ENCODE assay signal across 1 cellular context in genomic region chr5:181188700-181189362, GRCh38.
TF ChIP-seq lines count a peak whose summit lies in the region.

No MANE protein-coding gene starts in this region.

TF ChIP-seq in GM12878, 131 proteins besides CTCF, POLR2A, EP300 and RAD21:
- TF ChIP-seq BCL3 (IDR thresholded peaks at IDR 0.05; ENCODE audit: borderline replicate concordance, insufficient read depth, low read depth, low read length, poor library complexity, severe bottlenecking) = no peak
- no peak for TF ChIP-seq MXI1 (IDR thresholded peaks at IDR 0.05; ENCODE audit: low read depth, low read length)
- peak; percentile 4; the same call in 1 of the 2 replicates for TF ChIP-seq RB1 (IDR thresholded peaks at IDR 0.05; ENCODE audit: borderline replicate concordance)
- no peak for TF ChIP-seq CHD2 (IDR thresholded peaks at IDR 0.05; ENCODE audit: borderline replicate concordance, low read depth, low read length)
- TF ChIP-seq SKIL (IDR thresholded peaks at IDR 0.05; ENCODE audit: low read depth, poor library complexity, severe bottlenecking) = peak; percentile 14
- TF ChIP-seq TCF7 (IDR thresholded peaks at IDR 0.05; ENCODE audit: borderline replicate concordance) = 0 out of 2 replicates have a peak, but pooled peaks have one; percentile 8
- TF ChIP-seq ETV6 (conservative IDR thresholded peaks at IDR 0.05 in 1 of 2, IDR thresholded peaks at IDR 0.05 in 1 of 2; ENCODE audit: borderline replicate concordance in 1 of 2, low read depth in 1 of 2) = peak in 1 of 2 experiments; percentile 27; a peak in 1 of 4 replicates
- peak; percentile 20; the same call in 1 of the 2 replicates for TF ChIP-seq MLLT1 (IDR thresholded peaks at IDR 0.05)
- TF ChIP-seq ZSCAN29 (IDR thresholded peaks at IDR 0.05) = peak; percentile 92
- peak; percentile 21; the same call in 1 of the 2 replicates for TF ChIP-seq ELK1 (IDR thresholded peaks at IDR 0.05; ENCODE audit: low read depth, low read length)
- peak; percentile 88; the same call in 1 of the 2 replicates for TF ChIP-seq SMARCA5 (IDR thresholded peaks at IDR 0.05)
- TF ChIP-seq ATF3 (IDR thresholded peaks at IDR 0.05; ENCODE audit: borderline replicate concordance, extremely low read depth, low read depth, low read length) = no peak
- TF ChIP-seq HDGF (IDR thresholded peaks at IDR 0.05) = 0 out of 2 replicates have a peak, but pooled peaks have one; percentile 29
- TF ChIP-seq RAD51 (IDR thresholded peaks at IDR 0.05) = peak; percentile 24; the same call in 1 of the 2 replicates
- peak; percentile 1 for TF ChIP-seq MEF2B (IDR thresholded peaks at IDR 0.05; ENCODE audit: partially characterized antibody, poor library complexity, severe bottlenecking)
- TF ChIP-seq ZBTB40 (IDR thresholded peaks at IDR 0.05; ENCODE audit: borderline replicate concordance) = peak; percentile 81
- TF ChIP-seq CEBPZ (IDR thresholded peaks at IDR 0.05; ENCODE audit: low read depth, low read length) = no peak
- TF ChIP-seq ZNF24 (IDR thresholded peaks at IDR 0.05) = peak; percentile 99
- peak; percentile 96 for TF ChIP-seq TARDBP (IDR thresholded peaks at IDR 0.05; ENCODE audit: borderline replicate concordance)
- TF ChIP-seq YY1 (IDR thresholded peaks at IDR 0.05; ENCODE audit: low read depth, low read length) = peak; percentile 63
- TF ChIP-seq MAX (IDR thresholded peaks at IDR 0.05; ENCODE audit: low read depth, low read length) = peak; percentile 13; the same call in 1 of the 2 replicates
- TF ChIP-seq NKRF (conservative IDR thresholded peaks at IDR 0.05) = 0 out of 2 replicates have a peak, but pooled peaks have one; percentile 7
- TF ChIP-seq BRCA1 (IDR thresholded peaks at IDR 0.05; ENCODE audit: low read depth, low read length) = no peak
- peak; percentile 47; the same call in 1 of the 2 replicates for TF ChIP-seq NR2F1 (conservative IDR thresholded peaks at IDR 0.05)
- TF ChIP-seq STAT3 (IDR thresholded peaks at IDR 0.05; ENCODE audit: low read depth, low read length) = no peak
- peak; percentile 47; the same call in 1 of the 2 replicates for TF ChIP-seq TCF3 (IDR thresholded peaks at IDR 0.05; ENCODE audit: borderline replicate concordance, insufficient read depth, low read depth, low read length)
- TF ChIP-seq TBL1XR1 (IDR thresholded peaks at IDR 0.05; ENCODE audit: low read depth, low read length) = peak; percentile 90
- TF ChIP-seq SREBF2 (IDR thresholded peaks at IDR 0.05; ENCODE audit: low read length) = peak; percentile 92
- TF ChIP-seq ZBED1 (IDR thresholded peaks at IDR 0.05; ENCODE audit: borderline replicate concordance) = 0 out of 2 replicates have a peak, but pooled peaks have one; percentile 65
- TF ChIP-seq SMAD1 (IDR thresholded peaks at IDR 0.05; ENCODE audit: low read depth, partially characterized antibody) = no peak
- TF ChIP-seq ESRRA (IDR thresholded peaks at IDR 0.05; ENCODE audit: low read length) = 0 out of 2 replicates have a peak, but pooled peaks have one; percentile 51
- TF ChIP-seq ZNF207 (IDR thresholded peaks at IDR 0.05; ENCODE audit: borderline replicate concordance) = 0 out of 2 replicates have a peak, but pooled peaks have one; percentile 11
- TF ChIP-seq IKZF2 (IDR thresholded peaks at IDR 0.05) = 0 out of 4 replicates have a peak, but pooled peaks of 1 of the 2 experiments have one; percentile 28
- TF ChIP-seq CHD1 (IDR thresholded peaks at IDR 0.05; ENCODE audit: low read depth, low read length) = 0 out of 2 replicates have a peak, but pooled peaks have one; percentile 88
- TF ChIP-seq IKZF1 (conservative IDR thresholded peaks at IDR 0.05) = peak; percentile 45; the same call in 1 of the 2 replicates
- TF ChIP-seq SPI1 (IDR thresholded peaks at IDR 0.05; ENCODE audit: borderline replicate concordance, insufficient read depth, low read depth, low read length) = no peak
TF ChIP-seq in GM12878: peak in this region for 27.
